In genomic region chr2:115833196-115833595, GRCh38 we compare ENCODE assay signal across 26 cellular contexts.
"Had no signal": no experiment of that assay in that cellular context is flagged by ENCODE, and none has a peak within 500 bp of the region (broad histone marks: within the 10 kb centered on the region; RNA-seq: fewer than 3 reads in every experiment).

No MANE protein-coding gene starts in this region.

- DNase-seq: activated B cell treated with CpG ODN at 0.5 μM for 24 hours; activated CD4-positive, alpha-beta T cell treated with anti-CD3 and anti-CD28 coated beads for 48 hours; activated CD4-positive, alpha-beta T cell treated with anti-CD3 and anti-CD28 coated beads, Interleukin-2, amount 50 U/mL, for 1 hour; activated CD4-positive, alpha-beta T cell treated with anti-CD3 and anti-CD28 coated beads, Interleukin-2, amount 50 U/mL, for 48 hours; activated CD8-positive, alpha-beta memory T cell treated with anti-CD3 and anti-CD28 coated beads for 24 hours; activated CD8-positive, alpha-beta T cell treated with anti-CD3 and anti-CD28 coated beads for 36 hours; activated effector memory CD4-positive, alpha-beta T cell treated with Interleukin-2 at 50 U/mL for 16 hours; activated gamma-delta T cell treated with Interleukin-2 at 50 U/mL for 16 hours; activated naive CD4-positive, alpha-beta T cell treated with anti-CD3 and anti-CD28 coated beads, Interleukin-2, amount 50 U/mL, for 16 hours; activated naive CD4-positive, alpha-beta T cell treated with Interleukin-2 at 50 U/mL for 16 hours; activated T-cell treated with anti-CD3 and anti-CD28 coated beads, Interleukin-2, amount 50 U/mL, for 4 hours; amniotic stem cell; anterior cingulate cortex; brain microvascular endothelial cell; dorsolateral prefrontal cortex; effector memory CD4-positive, alpha-beta T cell; endodermal cell; foreskin fibroblast; head of caudate nucleus; T-helper 17 cell; T1000; WERI-Rb-1 had no signal

- H3K27ac ChIP-seq: brain microvascular endothelial cell, coronary artery, dorsolateral prefrontal cortex, WERI-Rb-1 had no signal

- H3K27me3 ChIP-seq: brain microvascular endothelial cell, dorsolateral prefrontal cortex had no signal

- H3K36me3 ChIP-seq: brain microvascular endothelial cell, WERI-Rb-1 had no signal

- H3K4me3 ChIP-seq: coronary artery, dorsolateral prefrontal cortex had no signal

- ATAC-seq: activated CD4-positive, CD25-positive, alpha-beta regulatory T cell treated with anti-CD3 and anti-CD28 coated beads, Interleukin-2, amount 50 U/mL, for 24 hours; activated CD8-positive, alpha-beta T cell treated with anti-CD3 and anti-CD28 coated beads for 36 hours; activated T-cell treated with anti-CD3 and anti-CD28 coated beads, Interleukin-2, amount 50 U/mL, for 4 hours; activated T-helper 17 cell treated with anti-CD3 and anti-CD28 coated beads, Interleukin-2, amount 50 U/mL, for 72 hours; esophagus mucosa; T-helper 17 cell had no signal
